Comparison of ENCODE assay signal across 22 cellular contexts in genomic region chr10:30353851-30354250, GRCh38. TPM values are rescaled to one million over a fixed set of nuclear protein-coding genes. Genes with fewer than 3 reads are reported as not detected.
DNase-seq lines count a peak whose midpoint lies in the region; ATAC-seq, FAIRE-seq and TF ChIP-seq lines count a peak whose summit lies in the region.
"Had no signal": no experiment of that assay in that cellular context is flagged by ENCODE, and none has a peak within 500 bp of the region (broad histone marks: within the 10 kb centered on the region; RNA-seq: fewer than 3 reads in every experiment).

No MANE protein-coding gene starts in this region.

- CTCF ChIA-PET in T-cell (lab: Charles Lee), result no interaction called here

- no peak overlapping the region for H2AFZ ChIP-seq in osteoblast (ENCODE audit: low read length)

- peak overlapping the region; percentile 77 for H3K4me2 ChIP-seq in osteoblast (ENCODE audit: insufficient read depth, low read length)

- no peak for FAIRE-seq in RCC 7860 (lab: Jason Lieb, UNC)

- H3K9me3 Mint-ChIP-seq in T-cell, result no peaks in the 10 kb centered on the region
- H3K9me3 Mint-ChIP-seq: CD8-positive, alpha-beta T cell; stimulated activated naive B cell treated with anti-CD40 and anti-IgM and Interleukin-4, amounts not matched to agents 10 μg/mL and 1 μg/mL and 100 μg/mL, for 72 hours; WTC11 had no signal

- no peaks in the 10 kb centered on the region for H4K20me1 ChIP-seq in osteoblast (ENCODE audit: insufficient read depth, low read length)

- intact Hi-C loops in esophagus muscularis mucosa (cut with DNase I), result no loop called here

- H3K36me3 ChIP-seq in esophagus muscularis mucosa (no peaks in the 10 kb centered on the region), osteoblast (ENCODE audit: insufficient read depth, low read length) (no peaks in the 10 kb centered on the region)
- H3K36me3 ChIP-seq: breast epithelium had no signal

- TF ChIP-seq CTCF in esophagus muscularis mucosa (IDR thresholded peaks at IDR 0.05) (no peak), osteoblast (IDR thresholded peaks at IDR 0.05; ENCODE audit: extremely low read depth, low read depth, low read length) (no peak)

- TF ChIP-seq POLR2A in esophagus muscularis mucosa (IDR thresholded peaks at IDR 0.05; ENCODE audit: low read depth), result no peak

- H3K27ac ChIP-seq in esophagus muscularis mucosa (replicated peaks in 1 of 4) (no peak overlapping the region), osteoblast (ENCODE audit: low read depth, low read length) (peak overlapping the region; percentile 86)
- H3K27ac ChIP-seq: breast epithelium, HL-60, skin epidermis had no signal

- H3K4me3 ChIP-seq in esophagus muscularis mucosa (no peak overlapping the region), osteoblast (ENCODE audit: insufficient read depth, low read length) (peak overlapping the region; percentile 37)
- H3K4me3 ChIP-seq: breast epithelium, skin epidermis had no signal

- H3K4me1 ChIP-seq in esophagus muscularis mucosa (peaks cover 5 to 8% (median 6%) of the 10 kb centered on the region in 4 donors), osteoblast (ENCODE audit: insufficient read depth, low read length) (peaks cover 14% of the 10 kb centered on the region)
- H3K4me1 ChIP-seq: breast epithelium had no signal

- H3K27me3 Mint-ChIP-seq in T-cell, result peaks cover 16 to 19% of the 10 kb centered on the region in 2 donors

- no peak for ATAC-seq in GM18520 (IDR thresholded peaks at IDR 0.05; ENCODE audit: unreplicated experiment)
- no peak for ATAC-seq in T-cell (replicated peaks in 1 of 4)
- ATAC-seq: CD8-positive, alpha-beta T cell; stimulated activated naive B cell treated with anti-CD40 and anti-IgM and Interleukin-4, amounts not matched to agents 10 μg/mL and 1 μg/mL and 100 μg/mL, for 72 hours; WTC11 had no signal

- WGBS in esophagus muscularis mucosa, result 74% methylated on average over 2 of the region's 2 CpGs

- H3K36me3 Mint-ChIP-seq in T-cell, result no peaks in the 10 kb centered on the region
- H3K36me3 Mint-ChIP-seq: stimulated activated naive B cell treated with anti-CD40 and anti-IgM and Interleukin-4, amounts not matched to agents 10 μg/mL and 1 μg/mL and 100 μg/mL, for 72 hours; WTC11 had no signal

- H3K27ac Mint-ChIP-seq in T-cell, result no peak overlapping the region
- H3K27ac Mint-ChIP-seq: CD8-positive, alpha-beta T cell; stimulated activated naive B cell treated with anti-CD40 and anti-IgM and Interleukin-4, amounts not matched to agents 10 μg/mL and 1 μg/mL and 100 μg/mL, for 72 hours; WTC11 had no signal

- POLR2A ChIA-PET in T-cell (lab: Charles Lee), result no interaction called here

- H3K4me3 Mint-ChIP-seq in T-cell, result no peak overlapping the region
- H3K4me3 Mint-ChIP-seq: CD8-positive, alpha-beta T cell; stimulated activated naive B cell treated with anti-CD40 and anti-IgM and Interleukin-4, amounts not matched to agents 10 μg/mL and 1 μg/mL and 100 μg/mL, for 72 hours; WTC11 had no signal

- peaks cover 2% of the 10 kb centered on the region for H3K79me2 ChIP-seq in osteoblast (ENCODE audit: insufficient read depth, low read length)

- TF ChIP-seq EP300 in esophagus muscularis mucosa (IDR thresholded peaks at IDR 0.05), result no peak

- peak; percentile 93 for DNase-seq in EL
- peak; percentile 25 for DNase-seq in RCC 7860 (ENCODE audit: low spot score)
- DNase-seq in esophagus muscularis mucosa (ENCODE audit: extremely low spot score), result peak; percentile 72
- DNase-seq in osteoblast (ENCODE audit: insufficient read length, low spot score, missing footprints), result peak; percentile 96
- DNase-seq in cerebellar cortex (ENCODE audit: low spot score), result no peak
- no peak for DNase-seq in T-cell
- no peak for DNase-seq in NCI-H146 (lab: John Stamatoyannopoulos, UW)
- DNase-seq: activated gamma-delta T cell; CD8-positive, alpha-beta T cell; DND-41; effector CD4-positive, alpha-beta T cell; glutamatergic neuron; Kasumi-1; midbrain; NCI-H1930; NCI-H510A treated with DMSO at 0.1 percent for 48 hours; stimulated activated naive B cell treated with anti-CD40 and anti-IgM and Interleukin-4, amounts not matched to agents 10 μg/mL and 1 μg/mL and 100 μg/mL, for 72 hours had no signal

- peaks cover 0 to 3% (median 2%) of the 10 kb centered on the region in 3 donors for H3K4me1 Mint-ChIP-seq in T-cell
- H3K4me1 Mint-ChIP-seq: WTC11 had no signal

- H3K9me3 ChIP-seq in esophagus muscularis mucosa (no peaks in the 10 kb centered on the region), osteoblast (ENCODE audit: low read depth, low read length) (no peaks in the 10 kb centered on the region)
- H3K9me3 ChIP-seq: breast epithelium had no signal

- H3K27me3 ChIP-seq in esophagus muscularis mucosa (no peaks in the 10 kb centered on the region), osteoblast (ENCODE audit: insufficient read depth, low read length) (no peaks in the 10 kb centered on the region)
- H3K27me3 ChIP-seq: breast epithelium had no signal

RNA-seq across cellular contexts. Expression of gene MTPAP, which starts 4.8 kb away (rescaled TPM):
- total RNA-seq in esophagus muscularis mucosa (10 to 100 TPM; 11.3 to 15.8 (median 13.2) TPM), osteoblast (14.8 and 16.5 TPM in 2 replicates), T-cell (10 to 100 TPM; 20.9 to 34.7 (median 22.3) TPM)

Comparison
In these comparisons a context has a peak if more than half of its experiments do, and no peak if none do; other contexts are left out.
1. DNase-seq: peak in EL (single experiment), RCC 7860 (single experiment), esophagus muscularis mucosa (single experiment) and osteoblast (single experiment); none in cerebellar cortex (single experiment), T-cell (0 of 34) and NCI-H146 (single experiment).